ENCODE assay signal across 23 cellular contexts in the genomic region with DNA sequence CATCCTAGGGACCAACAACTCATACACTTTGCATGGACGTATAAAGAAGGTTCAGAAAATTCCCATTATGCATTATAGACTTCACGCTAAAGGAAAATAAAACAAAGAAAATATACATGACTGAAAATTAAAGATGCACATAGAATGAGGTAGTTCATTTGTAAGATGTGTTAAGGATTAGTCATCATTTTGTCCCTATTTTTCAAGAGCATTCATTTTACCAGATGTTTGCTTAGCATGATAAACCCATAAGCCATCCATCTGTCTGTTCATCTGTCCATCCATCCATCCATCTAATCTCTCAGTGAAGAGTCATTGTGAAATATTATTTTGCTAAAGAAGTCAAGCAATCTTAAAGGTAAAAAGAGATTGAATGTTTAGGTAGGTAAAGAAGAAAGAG.
"Had no signal": no experiment of that assay in that cellular context is flagged by ENCODE, and none has a peak within 500 bp of the region (broad histone marks: within the 10 kb centered on the region; RNA-seq: fewer than 3 reads in every experiment).

No MANE protein-coding gene starts in this region.

- H3K4me3 ChIP-seq: breast epithelium, ovary, stomach, suprapubic skin, tibial artery, upper lobe of right lung had no signal

- H3K36me3 ChIP-seq: breast epithelium, ovary, upper lobe of right lung had no signal

- H3K4me1 ChIP-seq: breast epithelium, stomach, suprapubic skin, tibial artery, upper lobe of right lung had no signal

- H3K9me3 ChIP-seq: upper lobe of right lung had no signal

- H3K27me3 ChIP-seq: breast epithelium, ovary, stomach, suprapubic skin, tibial artery, upper lobe of right lung had no signal

- DNase-seq: activated CD4-positive, alpha-beta T cell treated with anti-CD3 and anti-CD28 coated beads for 36 hours; activated CD4-positive, CD25-positive, alpha-beta regulatory T cell; activated naive CD4-positive, alpha-beta T cell; activated T-cell treated with anti-CD3 and anti-CD28 coated beads for 4 hours; activated T-cell treated with anti-CD3 and anti-CD28 coated beads, Interleukin-2, amount 50 U/mL, for 72 hours; effector memory CD4-positive, alpha-beta T cell; erythroblast; head of caudate nucleus; hypothalamus; immature natural killer cell; midbrain; naive thymus-derived CD4-positive, alpha-beta T cell; ovary; small intestine; stimulated activated CD4-positive, alpha-beta T cell treated with anti-CD3 and anti-CD28 coated beads, Interleukin-4, amount 100 ng/mL, for 24 hours; stomach; tibial artery; upper lobe of right lung had no signal

- ATAC-seq: activated CD4-positive, alpha-beta T cell treated with anti-CD3 and anti-CD28 coated beads for 36 hours; activated naive CD4-positive, alpha-beta T cell treated with anti-CD3 and anti-CD28 coated beads, Interleukin-2, amount 50 U/mL, for 72 hours; activated T-cell treated with anti-CD3 and anti-CD28 coated beads, Interleukin-2, amount 50 U/mL, for 72 hours; naive thymus-derived CD4-positive, alpha-beta T cell; sciatic nerve; stimulated activated effector memory CD8-positive, alpha-beta T cell treated with anti-CD3 and anti-CD28 coated beads, Interleukin-12 subunit alpha, Interleukin-12 subunit beta, amount 100 ng/mL, for 72 hours; upper lobe of right lung had no signal

- H3K27ac ChIP-seq: breast epithelium, ovary, stomach, suprapubic skin, tibial artery, upper lobe of right lung had no signal
